ENCODE assay signal across 11 cellular contexts in genomic region chr19:15316498-15316897, GRCh38. TPM values are rescaled to one million over a fixed set of nuclear protein-coding genes. Genes with fewer than 3 reads are reported as not detected.
A peak's percentile ranks its signal among the peaks of the same experiment; 100 is the strongest.
DNase-seq lines count a peak whose midpoint lies in the region; ATAC-seq and TF ChIP-seq lines count a peak whose summit lies in the region.
"Had no signal": no experiment of that assay in that cellular context is flagged by ENCODE, and none has a peak within 500 bp of the region (broad histone marks: within the 10 kb centered on the region; RNA-seq: fewer than 3 reads in every experiment).

No MANE protein-coding gene starts in this region.

- H3K36me3 ChIP-seq in CD4-positive, alpha-beta memory T cell (ENCODE audit: insufficient read depth, low read length), result no peaks in the 10 kb centered on the region
- no peaks in the 10 kb centered on the region for H3K36me3 ChIP-seq in GM23338 (ENCODE audit: insufficient read depth)
- H3K36me3 ChIP-seq in ascending aorta, result no peaks in the 10 kb centered on the region

- peak overlapping the region; percentile 41 to 85 (median 74) for H3K4me3 Mint-ChIP-seq in CD4-positive, alpha-beta memory T cell
- no peak overlapping the region for H3K4me3 Mint-ChIP-seq in GM23338
- H3K4me3 Mint-ChIP-seq in nephron, result no peak overlapping the region

- H2AFZ ChIP-seq in GM23338, result no peak overlapping the region

- H3K27me3 ChIP-seq in CD4-positive, alpha-beta memory T cell (ENCODE audit: insufficient read depth, low read length), result no peaks in the 10 kb centered on the region
- no peaks in the 10 kb centered on the region for H3K27me3 ChIP-seq in GM23338 (ENCODE audit: insufficient read depth)
- no peaks in the 10 kb centered on the region for H3K27me3 ChIP-seq in ascending aorta

- no peaks in the 10 kb centered on the region for H3K9me2 ChIP-seq in GM23338 (ENCODE audit: insufficient read depth)

- ATAC-seq in GM23338 (no peak), GM19467 (IDR thresholded peaks at IDR 0.05; ENCODE audit: unreplicated experiment) (no peak), HG03378 (IDR thresholded peaks at IDR 0.05; ENCODE audit: unreplicated experiment) (no peak)

- no peaks in the 10 kb centered on the region for H3K27me3 Mint-ChIP-seq in CD4-positive, alpha-beta memory T cell
- peaks cover 12% of the 10 kb centered on the region for H3K27me3 Mint-ChIP-seq in GM23338 (ENCODE audit: insufficient read depth, low read depth, poor library complexity)
- H3K27me3 Mint-ChIP-seq in nephron (ENCODE audit: low read depth), result no peaks in the 10 kb centered on the region

- CTCF ChIA-PET in CD4-positive, alpha-beta memory T cell (lab: Charles Lee; ENCODE audit: partially characterized antibody), result interaction anchor here (1.1 kb wide), 1 partner anchor 244 kb away, joined by 3 read pairs; no protein-coding TSS in a partner anchor

- H3K4me1 ChIP-seq in CD4-positive, alpha-beta memory T cell (ENCODE audit: insufficient read depth, low read length), result peaks cover 92% of the 10 kb centered on the region
- H3K4me1 ChIP-seq in GM23338 (ENCODE audit: insufficient read depth), result peaks cover 31% of the 10 kb centered on the region
- peaks cover 17 to 80% of the 10 kb centered on the region in 2 donors for H3K4me1 ChIP-seq in ascending aorta

- H3K9me3 ChIP-seq in CD4-positive, alpha-beta memory T cell (ENCODE audit: control insufficient read depth in 1 of 2, low read length in 2 of 2), result no peaks in the 10 kb centered on the region
- no peaks in the 10 kb centered on the region for H3K9me3 ChIP-seq in ascending aorta

- DNase-seq in CD4-positive, alpha-beta memory T cell, result no peak
- DNase-seq in GM23338 (ENCODE audit: low spot score) (no peak), ascending aorta (ENCODE audit: low spot score in 2 of 2) (no peak), amniotic stem cell (lab: John Stamatoyannopoulos, UW) (no peak), D341Med (ENCODE audit: low spot score) (no peak)
- DNase-seq: activated gamma-delta T cell treated with Interleukin-2 at 50 U/mL for 16 hours, left colon, NCI-H226 had no signal

- no peak for TF ChIP-seq CTCF in GM23338 (conservative IDR thresholded peaks at IDR 0.05; ENCODE audit: low read depth in 2 of 2)
- no peak for TF ChIP-seq CTCF in ascending aorta (IDR thresholded peaks at IDR 0.05)
- no peak for TF ChIP-seq CTCF in nephron (IDR thresholded peaks at IDR 0.05; ENCODE audit: unreplicated experiment in 3 of 3)

- H3K27ac Mint-ChIP-seq in CD4-positive, alpha-beta memory T cell, result peak overlapping the region; percentile 38 to 86 (median 79)
- H3K27ac Mint-ChIP-seq in GM23338, result no peak overlapping the region
- H3K27ac Mint-ChIP-seq in nephron, result peak overlapping the region; percentile 20 to 68 (median 45)

- H3K79me2 ChIP-seq in GM23338 (replicated peaks; ENCODE audit: insufficient read depth), result peaks cover 100% of the 10 kb centered on the region

- no peak overlapping the region for H3K4me3 ChIP-seq in CD4-positive, alpha-beta memory T cell (ENCODE audit: low read length in 2 of 2)
- no peak overlapping the region for H3K4me3 ChIP-seq in GM23338
- H3K4me3 ChIP-seq in ascending aorta, result no peak overlapping the region

- no peaks in the 10 kb centered on the region for H3F3A ChIP-seq in GM23338 (replicated peaks; ENCODE audit: low read depth)

- H3K4me2 ChIP-seq in GM23338, result no peak overlapping the region

- peaks cover 3 to 13% of the 10 kb centered on the region in 2 donors for H3K36me3 Mint-ChIP-seq in CD4-positive, alpha-beta memory T cell
- H3K36me3 Mint-ChIP-seq in GM23338 (ENCODE audit: low read depth) (peaks cover 10% of the 10 kb centered on the region; the same call in 1 of the 3 replicates), nephron (ENCODE audit: low read depth) (peaks cover 21% of the 10 kb centered on the region)

- intact Hi-C loops in CD4-positive, alpha-beta memory T cell (cut with micrococcal nuclease), result no loop called here
- intact Hi-C loops in ascending aorta (cut with DNase I), result no loop called here

- H3K27ac ChIP-seq in CD4-positive, alpha-beta memory T cell (ENCODE audit: low read depth, low read length), result peak overlapping the region; percentile 24
- H3K27ac ChIP-seq in GM23338 (ENCODE audit: low read depth) (peak overlapping the region; percentile 14; the same call in 1 of the 2 replicates), ascending aorta (peak overlapping the region; percentile 63 to 73)

- H3K4me1 Mint-ChIP-seq in CD4-positive, alpha-beta memory T cell, result peaks cover 68 to 96% (median 84%) of the 10 kb centered on the region in 4 donors
- H3K4me1 Mint-ChIP-seq in GM23338, result peaks cover 47% of the 10 kb centered on the region
- H3K4me1 Mint-ChIP-seq in nephron, result peaks cover 62% of the 10 kb centered on the region

- POLR2A ChIA-PET in CD4-positive, alpha-beta memory T cell (lab: Charles Lee; ENCODE audit: partially characterized antibody), result interaction anchor here (0.5 kb wide), 1 partner anchor 99 kb away, joined by 3 read pairs; no protein-coding TSS in a partner anchor

- H4K20me1 ChIP-seq in GM23338 (replicated peaks; ENCODE audit: insufficient read depth), result peaks cover 93% of the 10 kb centered on the region

- H3K9me3 Mint-ChIP-seq in CD4-positive, alpha-beta memory T cell, result peaks cover 0 to 2% (median 0%) of the 10 kb centered on the region in 8 donors
- H3K9me3 Mint-ChIP-seq in GM23338, result no peaks in the 10 kb centered on the region; the same call in 2 of the 3 replicates
- no peaks in the 10 kb centered on the region for H3K9me3 Mint-ChIP-seq in nephron

TF ChIP-seq in GM23338, 12 proteins besides CTCF, POLR2A, EP300 and RAD21 (continues in another document):
- TF ChIP-seq JUNB (IDR thresholded peaks at IDR 0.05; ENCODE audit: unreplicated experiment) (no peak), CREB1 (CRISPR knock-in tag; IDR thresholded peaks at IDR 0.05; ENCODE audit: low read depth) (no peak), ZNF114 (CRISPR knock-in tag; IDR thresholded peaks at IDR 0.05) (no peak), REST (IDR thresholded peaks at IDR 0.05; ENCODE audit: unreplicated experiment) (no peak)

RNA-seq across cellular contexts. Expression of gene BRD4, which starts 15.8 kb away (rescaled TPM):
- total RNA-seq in CD4-positive, alpha-beta memory T cell, result 100 to 1,000 TPM; 149 to 152 TPM
- 10 to 100 TPM in 1 of 2 donors, 1 to 10 TPM in 1; 4.2 to 48.2 TPM for polyA plus RNA-seq in CD4-positive, alpha-beta memory T cell
- total RNA-seq in GM23338 (2014; rRNA removed; shearing (Covaris generic)), result 63.5 and 63.8 TPM in 2 replicates
- polyA plus RNA-seq in GM23338 (2016; fragmentation: Nextera tagmentation; extraction: Ambion mirVana), result 115 and 127 TPM in 2 replicates
- total RNA-seq in ascending aorta, result 55.3 TPM

Comparison
In these comparisons a context has a peak if more than half of its experiments do, and no peak if none do; other contexts are left out.
1. H3K27ac ChIP-seq: peak in every context shown above with its lines; median percentile 68 in ascending aorta; 24 in CD4-positive, alpha-beta memory T cell; 14 in GM23338.
2. H3K4me3 Mint-ChIP-seq: peak in CD4-positive, alpha-beta memory T cell (8 of 8); none in GM23338 (single experiment) and nephron (0 of 3).